In genomic region chr13:50230365-50230978, GRCh38 we compare ENCODE assay signal across 12 cellular contexts.
DNase-seq lines count a peak whose midpoint lies in the region; ATAC-seq and TF ChIP-seq lines count a peak whose summit lies in the region.
"Had no signal": no experiment of that assay in that cellular context is flagged by ENCODE, and none has a peak within 500 bp of the region (broad histone marks: within the 10 kb centered on the region; RNA-seq: fewer than 3 reads in every experiment).

No MANE protein-coding gene starts in this region.

- TF ChIP-seq POLR2A in lower leg skin (IDR thresholded peaks at IDR 0.05), result no peak

- TF ChIP-seq CTCF in fibroblast of the aortic adventitia (IDR thresholded peaks at IDR 0.05; ENCODE audit: insufficient read depth, low read length) (no peak), lower leg skin (IDR thresholded peaks at IDR 0.05) (no peak)

- H3K36me3 Mint-ChIP-seq in activated T-cell treated with anti-CD3 and anti-CD28 coated beads, Interleukin-2, amount 50 U/mL, for 72 hours (ENCODE audit: insufficient read depth in 2 of 2), result peaks cover 9 to 11% of the 10 kb centered on the region in 2 donors

- H3K9me3 Mint-ChIP-seq in activated T-cell treated with anti-CD3 and anti-CD28 coated beads, Interleukin-2, amount 50 U/mL, for 72 hours, result peaks cover 0 to 5% of the 10 kb centered on the region in 2 donors

- H3K27ac Mint-ChIP-seq in activated T-cell treated with anti-CD3 and anti-CD28 coated beads, Interleukin-2, amount 50 U/mL, for 72 hours, result peak overlapping the region; percentile 11

- H3K4me3 ChIP-seq in fibroblast of the aortic adventitia (ENCODE audit: low read depth, low read length) (no peak overlapping the region), lower leg skin (ENCODE audit: low read depth, poor library complexity, severe bottlenecking) (no peak overlapping the region)
- H3K4me3 ChIP-seq: suprapubic skin had no signal

- peaks cover 69% of the 10 kb centered on the region for H3K27me3 Mint-ChIP-seq in activated T-cell treated with anti-CD3 and anti-CD28 coated beads, Interleukin-2, amount 50 U/mL, for 72 hours (ENCODE audit: low read depth)

- peak; percentile 21 to 32 for ATAC-seq in activated T-cell treated with anti-CD3 and anti-CD28 coated beads, Interleukin-2, amount 50 U/mL, for 72 hours (replicated peaks in 1 of 2)
- ATAC-seq in stimulated activated naive CD8-positive, alpha-beta T cell treated with anti-CD3 and anti-CD28 coated beads, Interleukin-15, Interleukin-2, amounts not matched to agents 100 U/mL and 50 U/mL, for 24 hours, result peak; percentile 27
- ATAC-seq in GM21619 (IDR thresholded peaks at IDR 0.05; ENCODE audit: unreplicated experiment), result no peak
- ATAC-seq: PC-3 had no signal

- intact Hi-C loops in lower leg skin (cut with DNase I; ENCODE audit: low total_unique reads), result no loop called here

- no peak overlapping the region for H3K4me3 Mint-ChIP-seq in activated T-cell treated with anti-CD3 and anti-CD28 coated beads, Interleukin-2, amount 50 U/mL, for 72 hours

- DNase-seq in activated T-cell treated with anti-CD3 and anti-CD28 coated beads, Interleukin-2, amount 50 U/mL, for 72 hours, result no peak
- no peak for DNase-seq in activated T-cell treated with anti-CD3 and anti-CD28 coated beads, Interleukin-2, amount 50 U/mL, for 1 hour
- DNase-seq in OCI-M1 (lab: John Stamatoyannopoulos, UW) (peak; percentile 86), fibroblast of the aortic adventitia (ENCODE audit: low read depth) (peak; percentile 81), lower leg skin (ENCODE audit: low spot score in 2 of 2) (no peak)
- no peak for DNase-seq in stimulated activated naive CD8-positive, alpha-beta T cell treated with anti-CD3 and anti-CD28 coated beads, Interleukin-15, Interleukin-2, amounts not matched to agents 100 U/mL and 50 U/mL, for 24 hours
- DNase-seq in stimulated activated naive CD4-positive, alpha-beta T cell (lab: John Stamatoyannopoulos, UW), result no peak
- DNase-seq: BE2C, erythroblast, PC-3 had no signal

- WGBS in lower leg skin, 2 donors, result 87 to 90% methylated on average over 3 of the region's 3 CpGs

- peaks cover 32% of the 10 kb centered on the region for H3K4me1 Mint-ChIP-seq in activated T-cell treated with anti-CD3 and anti-CD28 coated beads, Interleukin-2, amount 50 U/mL, for 72 hours (ENCODE audit: low read depth)

Comparison
In these comparisons a context has a peak if more than half of its experiments do, and no peak if none do; other contexts are left out.
1. DNase-seq: peak in OCI-M1 (single experiment) and fibroblast of the aortic adventitia (single experiment); none in activated T-cell treated with anti-CD3 and anti-CD28 coated beads, Interleukin-2, amount 50 U/mL, for 72 hours (0 of 2), activated T-cell treated with anti-CD3 and anti-CD28 coated beads, Interleukin-2, amount 50 U/mL, for 1 hour (single experiment), stimulated activated naive CD8-positive, alpha-beta T cell treated with anti-CD3 and anti-CD28 coated beads, Interleukin-15, Interleukin-2, amounts not matched to agents 100 U/mL and 50 U/mL, for 24 hours (single experiment), lower leg skin (0 of 2) and stimulated activated naive CD4-positive, alpha-beta T cell (0 of 6).